In genomic region chr15:63238181-63238580, GRCh38 we compare ENCODE assay signal across 2 cellular contexts.
TF ChIP-seq lines count a peak whose summit lies in the region.

No MANE protein-coding gene starts in this region.

TF ChIP-seq in IMR-90, 13 proteins besides CTCF, POLR2A, EP300 and RAD21:
- TF ChIP-seq FOS (IDR thresholded peaks at IDR 0.05; ENCODE audit: low read depth, low read length), result no peak
- no peak for TF ChIP-seq MXI1 (IDR thresholded peaks at IDR 0.05; ENCODE audit: borderline replicate concordance, low read depth, low read length)
- TF ChIP-seq RCOR1 (IDR thresholded peaks at IDR 0.05; ENCODE audit: insufficient replicate concordance, low read length), result no peak
- TF ChIP-seq BHLHE40 (IDR thresholded peaks at IDR 0.05; ENCODE audit: low read depth, low read length), result no peak
- TF ChIP-seq MAFK (IDR thresholded peaks at IDR 0.05; ENCODE audit: low read depth, low read length), result no peak
- no peak for TF ChIP-seq ELK1 (IDR thresholded peaks at IDR 0.05; ENCODE audit: borderline replicate concordance, low read depth, low read length)

TF ChIP-seq in GM12878, 131 proteins besides CTCF, POLR2A, EP300 and RAD21:
- TF ChIP-seq MYC (IDR thresholded peaks at IDR 0.05; ENCODE audit: insufficient read depth, insufficient read length, insufficient replicate concordance, low read length, severe bottlenecking), result no peak
- no peak for TF ChIP-seq ZNF217 (IDR thresholded peaks at IDR 0.05)
- TF ChIP-seq SIX5 (IDR thresholded peaks at IDR 0.05; ENCODE audit: low read depth, low read length, severe bottlenecking), result no peak
- TF ChIP-seq IRF4 (IDR thresholded peaks at IDR 0.05; ENCODE audit: low read depth, low read length), result no peak
- no peak for TF ChIP-seq MTA3 (IDR thresholded peaks at IDR 0.05; ENCODE audit: borderline replicate concordance, low read length)
- no peak for TF ChIP-seq KAT2A (conservative IDR thresholded peaks at IDR 0.05; ENCODE audit: control insufficient read depth, low read depth, low read length)
- TF ChIP-seq MEF2A (IDR thresholded peaks at IDR 0.05; ENCODE audit: insufficient read depth, low read depth, low read length), result no peak
- no peak for TF ChIP-seq HCFC1 (IDR thresholded peaks at IDR 0.05; ENCODE audit: low read length)
- no peak for TF ChIP-seq PAX5 (IDR thresholded peaks at IDR 0.05; ENCODE audit: borderline replicate concordance, low read depth, low read length)
- TF ChIP-seq SIN3A (IDR thresholded peaks at IDR 0.05; ENCODE audit: low read depth, low read length), result no peak
- no peak for TF ChIP-seq TCF3 (IDR thresholded peaks at IDR 0.05; ENCODE audit: borderline replicate concordance, insufficient read depth, low read depth, low read length)
- TF ChIP-seq BRCA1 (IDR thresholded peaks at IDR 0.05; ENCODE audit: low read depth, low read length), result no peak
- TF ChIP-seq CUX1 (IDR thresholded peaks at IDR 0.05; ENCODE audit: insufficient replicate concordance, low read depth, low read length), result no peak
